ENCODE assay signal across 19 cellular contexts in the genomic region with DNA sequence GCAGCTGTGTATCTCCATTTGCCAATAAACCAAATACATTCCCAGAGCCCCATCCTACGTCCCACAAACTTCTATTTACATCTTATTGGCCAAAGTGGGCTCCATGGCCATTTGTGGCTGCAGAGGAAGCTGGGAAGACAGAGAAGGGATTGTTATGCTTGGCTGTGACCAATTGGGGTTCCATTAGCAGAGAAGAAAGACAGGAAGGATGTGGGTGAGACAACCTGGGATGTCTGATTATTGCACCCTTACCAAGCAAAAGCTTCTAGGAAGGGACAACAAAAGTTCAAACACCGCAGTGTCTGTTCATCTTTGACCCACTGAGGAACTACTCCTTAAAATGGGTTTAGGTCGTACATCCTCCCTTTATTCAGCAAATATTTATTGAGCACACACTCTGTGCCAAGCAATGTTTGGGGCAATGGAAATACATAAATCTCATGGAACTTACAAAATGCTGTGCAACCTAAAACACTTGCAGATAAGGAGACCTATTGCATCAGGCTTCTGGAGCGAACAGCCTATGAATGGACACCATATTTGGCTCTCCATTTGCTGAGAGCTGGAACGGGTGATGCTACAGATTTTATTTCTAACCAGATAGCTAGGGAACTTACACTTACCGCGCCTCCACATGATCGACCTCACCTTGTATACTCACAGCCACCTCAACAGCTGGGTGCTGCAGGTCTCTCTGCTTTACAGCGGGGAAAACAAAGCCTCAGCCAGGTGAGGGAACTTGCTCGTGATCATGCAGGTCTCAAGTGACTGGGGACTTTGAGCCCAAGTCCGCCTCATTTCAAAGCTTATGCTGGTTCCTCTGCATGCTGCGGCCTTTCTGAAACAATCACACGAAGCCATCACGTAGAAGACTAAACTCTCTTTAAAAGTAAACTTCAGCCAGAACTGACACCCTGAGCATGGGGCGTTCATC. TPM values are rescaled to one million over a fixed set of nuclear protein-coding genes. Genes with fewer than 3 reads are reported as not detected.
DNase-seq lines count a peak whose midpoint lies in the region; ATAC-seq and TF ChIP-seq lines count a peak whose summit lies in the region.
"Had no signal": no experiment of that assay in that cellular context is flagged by ENCODE, and none has a peak within 500 bp of the region (broad histone marks: within the 10 kb centered on the region; RNA-seq: fewer than 3 reads in every experiment).

No MANE protein-coding gene starts in this region.

- intact Hi-C loops in sciatic nerve (cut with DNase I) (no loop called here), vagina (cut with DNase I) (no loop called here)

- ATAC-seq in sciatic nerve (no peak), GM21526 (IDR thresholded peaks at IDR 0.05; ENCODE audit: low FRiP score, unreplicated experiment) (no peak)

- TF ChIP-seq CTCF in fibroblast of villous mesenchyme (IDR thresholded peaks at IDR 0.05; ENCODE audit: insufficient read depth, low read depth, low read length) = no peak
- no peak for TF ChIP-seq CTCF in vagina (IDR thresholded peaks at IDR 0.05)

- TF ChIP-seq POLR2A in vagina (IDR thresholded peaks at IDR 0.05) = no peak

- H3K4me1 ChIP-seq in vagina = no peaks in the 10 kb centered on the region
- H3K4me1 ChIP-seq: BE2C had no signal

- H3K27me3 ChIP-seq in vagina = no peaks in the 10 kb centered on the region
- H3K27me3 ChIP-seq: BE2C had no signal

- H3K27ac ChIP-seq in vagina = no peak overlapping the region
- H3K27ac ChIP-seq: RWPE1 had no signal

- no peaks in the 10 kb centered on the region for H3K9me3 ChIP-seq in vagina
- H3K9me3 ChIP-seq: BE2C had no signal

- DNase-seq in HT1080 (ENCODE audit: low read depth) (peak; percentile 28), amniotic epithelial cell (ENCODE audit: low read depth) (peak; percentile 62), fibroblast of villous mesenchyme (ENCODE audit: low read depth) (peak; percentile 38), sciatic nerve (ENCODE audit: low spot score) (peak; percentile 19), kidney glomerular epithelial cell (lab: John Stamatoyannopoulos, UW) (no peak), vagina (ENCODE audit: extremely low spot score in 2 of 2) (no peak), T1000 (lab: John Stamatoyannopoulos, UW) (no peak)
- DNase-seq: BE2C; CD4-positive, alpha-beta memory T cell; HCEC 1CT; KBM-7; NCI-H146; NCI-H2081 treated with DMSO at 0.1 percent for 48 hours; NCI-H226; NCI-H526 had no signal

- H3K36me3 ChIP-seq in vagina = no peaks in the 10 kb centered on the region
- H3K36me3 ChIP-seq: BE2C had no signal

- H3K4me3 ChIP-seq in fibroblast of villous mesenchyme (ENCODE audit: low read depth, low read length) = no peak overlapping the region
- no peak overlapping the region for H3K4me3 ChIP-seq in vagina

RNA-seq across cellular contexts. Expression of a gene that starts 21.4 kb away (rescaled TPM):
- total RNA-seq in HT1080 (2014; rRNA removed; shearing (Covaris generic)) = not detected in 2 replicates
- polyA plus RNA-seq in HT1080 (2015; cell fraction: cytosol; rRNA removed) = 0.03 TPM in 1 of 2 replicates, not detected in the other
- 0.27 and 0.40 TPM in 2 replicates for polyA plus RNA-seq in HT1080 (2015; cell fraction: nucleus; rRNA removed)
- total RNA-seq in fibroblast of villous mesenchyme (0.86 and 0.97 TPM in 2 replicates), sciatic nerve (not detected), vagina (0.98 TPM)
- total RNA-seq: CD4-positive, alpha-beta memory T cell; Daoy; OCI-LY7 had no signal
- polyA plus RNA-seq: CD4-positive, alpha-beta memory T cell had no signal

Comparison
In these comparisons a context has a peak if more than half of its experiments do, and no peak if none do; other contexts are left out.
1. DNase-seq: peak in HT1080 (single experiment), amniotic epithelial cell (single experiment), fibroblast of villous mesenchyme (single experiment) and sciatic nerve (single experiment); none in kidney glomerular epithelial cell (single experiment), vagina (0 of 2) and T1000 (single experiment).